ENCODE assay signal across 2 cellular contexts in the genomic region with DNA sequence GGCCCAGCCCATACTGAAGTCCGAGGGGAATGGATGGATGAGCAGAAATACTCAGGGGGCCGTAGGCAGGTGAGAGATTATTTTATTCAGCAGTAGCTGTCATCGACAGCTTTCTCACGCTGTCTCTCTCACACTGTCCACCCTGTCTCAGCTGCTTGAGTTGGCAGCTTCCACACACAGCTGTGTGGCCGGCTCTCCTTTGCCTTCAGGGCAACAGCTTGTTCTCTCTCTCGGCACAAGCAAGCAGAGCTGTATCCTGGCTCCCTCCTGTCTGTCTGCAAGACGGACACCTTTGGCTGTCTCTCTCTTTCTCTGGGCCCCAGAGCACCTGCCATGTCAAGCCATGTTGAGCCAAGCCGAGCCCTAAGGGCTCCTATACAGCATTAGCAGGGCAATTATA.
TF ChIP-seq lines count a peak whose summit lies in the region.

No MANE protein-coding gene starts in this region.

TF ChIP-seq in SK-N-SH, 30 proteins besides CTCF, POLR2A, EP300 and RAD21 (continued from another document):
- TF ChIP-seq TEAD4 (IDR thresholded peaks at IDR 0.05; ENCODE audit: borderline replicate concordance, insufficient read depth) (no peak), POLR2AphosphoS5 (IDR thresholded peaks at IDR 0.05; ENCODE audit: low read depth, low read length) (no peak), RXRA (IDR thresholded peaks at IDR 0.05; ENCODE audit: borderline replicate concordance, low read depth) (no peak), JUND (IDR thresholded peaks at IDR 0.05) (no peak), FOXM1 (IDR thresholded peaks at IDR 0.05; ENCODE audit: low read depth) (no peak), EZH2phosphoT487 (IDR thresholded peaks at IDR 0.05; ENCODE audit: borderline replicate concordance, low read depth) (no peak), RFX5 (IDR thresholded peaks at IDR 0.05; ENCODE audit: low read length) (no peak), GATA2 (CRISPR knock-in tag; IDR thresholded peaks at IDR 0.05) (no peak), FOSL2 (IDR thresholded peaks at IDR 0.05; ENCODE audit: borderline replicate concordance, low read depth) (no peak), GABPA (IDR thresholded peaks at IDR 0.05; ENCODE audit: low read depth) (no peak)

TF ChIP-seq in SK-N-SH treated with all-trans-retinoic acid at 6 μM for 48 hours, 23 proteins besides CTCF, POLR2A, EP300 and RAD21 (continued from another document):
- TF ChIP-seq BACH2 (CRISPR knock-in tag; IDR thresholded peaks at IDR 0.05; ENCODE audit: borderline replicate concordance) = no peak
- TF ChIP-seq TOX (CRISPR knock-in tag; IDR thresholded peaks at IDR 0.05; ENCODE audit: borderline replicate concordance) = no peak
- no peak for TF ChIP-seq GLIS3 (CRISPR knock-in tag; IDR thresholded peaks at IDR 0.05)
- TF ChIP-seq, protein P1, sequence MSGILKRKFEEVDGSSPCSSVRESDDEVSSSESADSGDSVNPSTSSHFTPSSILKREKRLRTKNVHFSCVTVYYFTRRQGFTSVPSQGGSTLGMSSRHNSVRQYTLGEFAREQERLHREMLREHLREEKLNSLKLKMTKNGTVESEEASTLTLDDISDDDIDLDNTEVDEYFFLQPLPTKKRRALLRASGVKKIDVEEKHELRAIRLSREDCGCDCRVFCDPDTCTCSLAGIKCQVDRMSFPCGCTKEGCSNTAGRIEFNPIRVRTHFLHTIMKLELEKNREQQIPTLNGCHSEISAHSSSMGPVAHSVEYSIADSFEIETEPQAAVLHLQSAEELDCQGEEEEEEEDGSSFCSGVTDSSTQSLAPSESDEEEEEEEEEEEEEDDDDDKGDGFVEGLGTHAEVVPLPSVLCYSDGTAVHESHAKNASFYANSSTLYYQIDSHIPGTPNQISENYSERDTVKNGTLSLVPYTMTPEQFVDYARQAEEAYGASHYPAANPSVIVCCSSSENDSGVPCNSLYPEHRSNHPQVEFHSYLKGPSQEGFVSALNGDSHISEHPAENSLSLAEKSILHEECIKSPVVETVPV (CRISPR knock-in tag; IDR thresholded peaks at IDR 0.05) = no peak
- TF ChIP-seq ARNTL (CRISPR knock-in tag; IDR thresholded peaks at IDR 0.05; ENCODE audit: borderline replicate concordance, low read depth) = no peak
- TF ChIP-seq ZNF8 (CRISPR knock-in tag; IDR thresholded peaks at IDR 0.05) = no peak
- TF ChIP-seq PPARA (CRISPR knock-in tag; IDR thresholded peaks at IDR 0.05; ENCODE audit: borderline replicate concordance) = no peak
